ENCODE assay signal across 8 cellular contexts in the genomic region with DNA sequence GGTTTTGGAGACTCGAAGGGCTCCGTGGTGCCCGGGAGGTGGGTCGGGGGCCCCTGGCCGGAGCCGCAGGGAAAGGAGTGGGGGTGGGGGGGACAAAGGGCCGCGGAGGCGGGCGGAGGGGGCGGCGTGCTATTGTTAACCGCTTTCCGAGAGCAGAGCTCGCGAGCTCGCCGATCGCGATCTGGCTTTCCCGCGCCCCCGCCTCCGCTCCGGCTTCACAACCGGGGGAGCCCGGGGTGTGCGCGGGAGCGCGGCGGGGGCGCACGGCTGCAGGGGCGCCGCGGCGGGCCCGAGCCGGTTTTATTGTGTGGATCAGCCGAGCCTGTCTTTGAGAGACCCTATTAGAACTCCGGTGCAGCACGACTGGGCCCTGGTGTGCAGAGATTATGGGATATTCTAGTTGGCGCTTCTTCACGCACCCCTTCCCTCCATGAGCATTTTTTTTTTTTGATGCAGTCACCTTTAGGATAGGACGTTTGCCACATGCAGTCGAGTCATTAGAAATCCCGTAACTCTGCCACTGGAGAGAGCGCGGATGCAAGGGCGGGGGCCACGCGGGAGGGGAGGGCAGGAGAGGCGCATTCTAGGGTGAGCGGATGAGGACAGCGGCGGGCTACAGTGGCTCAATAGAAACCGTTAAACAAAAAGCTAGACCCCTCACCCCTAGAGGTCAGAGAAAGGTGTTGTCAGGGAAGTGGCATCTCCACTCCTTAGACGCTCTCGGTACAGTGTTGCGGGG. TPM values are rescaled to one million over a fixed set of nuclear protein-coding genes. Genes with fewer than 3 reads are reported as not detected.
DNase-seq lines count a peak whose midpoint lies in the region; ATAC-seq and TF ChIP-seq lines count a peak whose summit lies in the region.

No MANE protein-coding gene starts in this region.

- DNase-seq in activated effector memory CD4-positive, alpha-beta T cell treated with anti-CD3 and anti-CD28 coated beads, Interleukin-2, amount 50 U/mL, for 16 hours: peak; percentile 64
- no peak for DNase-seq in activated effector memory CD4-positive, alpha-beta T cell treated with Interleukin-2 at 50 U/mL for 16 hours
- DNase-seq in T-cell (peak in 9 of 34 experiments; percentile 9 to 25 (median 17)), uterus (no peak), H4 (ENCODE audit: low spot score) (no peak)

- no peaks in the 10 kb centered on the region for H3K36me3 ChIP-seq in ectodermal cell (ENCODE audit: control insufficient read depth, insufficient read depth, low read length)
- H3K36me3 ChIP-seq in muscle layer of colon (ENCODE audit: insufficient read depth, low read length): no peaks in the 10 kb centered on the region
- no peaks in the 10 kb centered on the region for H3K36me3 ChIP-seq in uterus

- no peak overlapping the region for H3K9ac ChIP-seq in muscle layer of colon (ENCODE audit: low read length)

- CTCF ChIA-PET in T-cell (lab: Charles Lee): interaction anchor here in 1 of 2 donors (0.6 to 0.8 kb wide), 4 partner anchors 40 to 1352 kb away, joined by 3 to 4 read pairs (median 4); no protein-coding TSS in a partner anchor

- H3K4me3 Mint-ChIP-seq in T-cell: peak overlapping the region; percentile 83 to 95 (median 84)

- TF ChIP-seq CTCF in uterus (IDR thresholded peaks at IDR 0.05): no peak

- intact Hi-C loops in uterus (cut with DNase I; ENCODE audit: low total_unique reads): no loop called here

- H3K36me3 Mint-ChIP-seq in T-cell: no peaks in the 10 kb centered on the region

- H3K4me3 ChIP-seq in ectodermal cell (ENCODE audit: insufficient read depth, low read depth, low read length): peak overlapping the region; percentile 67
- peak overlapping the region; percentile 59 to 76 for H3K4me3 ChIP-seq in muscle layer of colon (ENCODE audit: low read depth in 1 of 2, low read length in 2 of 2)
- peak overlapping the region; percentile 31 to 56 for H3K4me3 ChIP-seq in uterus

- no peak for ATAC-seq in T-cell (replicated peaks in 1 of 4)
- no peak for ATAC-seq in GM18907 (IDR thresholded peaks at IDR 0.05; ENCODE audit: unreplicated experiment)

- H3K4me1 Mint-ChIP-seq in T-cell: peaks cover 27 to 36% (median 33%) of the 10 kb centered on the region in 3 donors

- POLR2A ChIA-PET in T-cell (lab: Charles Lee): interaction anchor here in 1 of 2 donors (0.6 kb wide), 1 partner anchor 1719 kb away, joined by 3 read pairs; no protein-coding TSS in a partner anchor

- TF ChIP-seq POLR2A in uterus (IDR thresholded peaks at IDR 0.05): no peak

- peak overlapping the region in 1 of 2 donors; percentile 58 for H3K27ac Mint-ChIP-seq in T-cell

- H3K27me3 ChIP-seq in ectodermal cell (ENCODE audit: control insufficient read depth, insufficient read depth, low read length, poor library complexity, severe bottlenecking) (peaks cover 62% of the 10 kb centered on the region), muscle layer of colon (ENCODE audit: control insufficient read depth in 1 of 2, insufficient read depth in 2 of 2, low read length in 2 of 2) (peaks cover 37 to 64% of the 10 kb centered on the region in 2 donors), uterus (no peaks in the 10 kb centered on the region)

- H3K27ac ChIP-seq in ectodermal cell (ENCODE audit: insufficient read depth, low read depth, low read length, poor library complexity, severe bottlenecking): peak overlapping the region; percentile 21
- H3K27ac ChIP-seq in muscle layer of colon (ENCODE audit: low read depth, low read length): no peak overlapping the region
- H3K27ac ChIP-seq in uterus: peak overlapping the region in 1 of 2 donors; percentile 36

- no peaks in the 10 kb centered on the region for H3K9me3 ChIP-seq in ectodermal cell (ENCODE audit: control insufficient read depth, low read length)
- H3K9me3 ChIP-seq in muscle layer of colon (ENCODE audit: low read length): no peaks in the 10 kb centered on the region
- H3K9me3 ChIP-seq in uterus: no peaks in the 10 kb centered on the region

- no peaks in the 10 kb centered on the region for H3K9me3 Mint-ChIP-seq in T-cell

- H3K4me1 ChIP-seq in ectodermal cell (ENCODE audit: control insufficient read depth, insufficient read depth, low read length): peaks cover 14% of the 10 kb centered on the region
- H3K4me1 ChIP-seq in muscle layer of colon (ENCODE audit: insufficient read depth, low read length): peaks cover 26% of the 10 kb centered on the region
- H3K4me1 ChIP-seq in uterus: peaks cover 0 to 8% of the 10 kb centered on the region in 2 donors

- WGBS in ectodermal cell, 2 experiments: 0 to 1% methylated on average over 58 of the region's 61 CpGs

- peaks cover 9 to 23% of the 10 kb centered on the region in 2 donors for H3K27me3 Mint-ChIP-seq in T-cell

RNA-seq across cellular contexts. Expression of a gene that starts 3.6 kb away (rescaled TPM):
- total RNA-seq in T-cell: 1 to 10 TPM; 1.2 to 3.7 (median 2.9) TPM
- 3.1 TPM for polyA plus RNA-seq in ectodermal cell (2013, experiment 1 of 4)
- polyA plus RNA-seq in ectodermal cell (2013, experiment 2 of 4): 2.1 TPM
- 1.8 TPM for polyA plus RNA-seq in ectodermal cell (2013, experiment 3 of 4)
- 2.1 TPM for polyA plus RNA-seq in ectodermal cell (2013, experiment 4 of 4)
- total RNA-seq in uterus: 10 to 100 TPM in 1 of 4 donors, 1 to 10 TPM in 1, under 1 TPM in 2; 0.51 to 30.7 (median 0.83) TPM
- 0.56 TPM in 1 of 2 replicates, not detected in the other for total RNA-seq in H4 (2014; rRNA removed; shearing (Covaris generic))
